ENCODE assay signal across 22 cellular contexts in the genomic region with DNA sequence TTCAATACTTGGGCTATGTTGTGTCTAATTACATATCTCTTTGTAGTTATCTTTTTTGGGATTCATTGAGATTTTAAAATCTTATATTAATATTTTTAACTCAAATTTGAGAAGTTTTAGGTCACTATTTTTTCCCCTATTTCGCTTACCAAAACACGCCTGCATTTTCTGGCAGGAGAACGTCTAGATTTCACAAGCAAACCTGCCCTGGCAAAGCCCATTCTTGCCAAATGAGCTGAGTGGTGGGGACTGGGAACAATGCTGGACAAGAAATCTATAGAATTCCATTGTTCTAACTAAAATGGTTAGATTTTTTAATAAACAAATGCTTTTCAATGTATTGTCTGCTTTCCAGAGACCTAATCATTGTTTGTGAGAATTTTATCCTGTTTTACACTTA.
"Had no signal": no experiment of that assay in that cellular context is flagged by ENCODE, and none has a peak within 500 bp of the region (broad histone marks: within the 10 kb centered on the region; RNA-seq: fewer than 3 reads in every experiment).

No MANE protein-coding gene starts in this region.

- H3K36me3 ChIP-seq: MG63, SJCRH30 had no signal

- ATAC-seq: Panc1, PC-3, Right ventricle myocardium inferior, SK-N-SH treated with all-trans-retinoic acid at 6 μM for 48 hours had no signal

- H3K4me1 ChIP-seq: SJCRH30 had no signal

- H3K27ac ChIP-seq: HL-60, RWPE1, SJCRH30 had no signal

- H3K9me3 ChIP-seq: MG63, SJCRH30 had no signal

- DNase-seq: KBM-7, MG63, NCI-H1092, NCI-H1105 treated with DMSO at 0.1 percent for 48 hours, NCI-H1417 treated with DMSO at 0.1 percent for 48 hours, NCI-H146, NCI-H1694 treated with DMSO at 0.1 percent for 48 hours, NCI-H1930, NCI-H2081, NCI-H2107, NCI-H2227 treated with DMSO at 0.1 percent for 48 hours, NCI-H524, NCI-H526 treated with DMSO at 0.1 percent for 48 hours, NCI-H774, PC-3, SHP77 treated with DMSO at 0.1 percent for 48 hours, SJCRH30 had no signal

- H3K27me3 ChIP-seq: MG63 had no signal

- H3K4me3 ChIP-seq: MG63, SJCRH30 had no signal
